In the genomic region with DNA sequence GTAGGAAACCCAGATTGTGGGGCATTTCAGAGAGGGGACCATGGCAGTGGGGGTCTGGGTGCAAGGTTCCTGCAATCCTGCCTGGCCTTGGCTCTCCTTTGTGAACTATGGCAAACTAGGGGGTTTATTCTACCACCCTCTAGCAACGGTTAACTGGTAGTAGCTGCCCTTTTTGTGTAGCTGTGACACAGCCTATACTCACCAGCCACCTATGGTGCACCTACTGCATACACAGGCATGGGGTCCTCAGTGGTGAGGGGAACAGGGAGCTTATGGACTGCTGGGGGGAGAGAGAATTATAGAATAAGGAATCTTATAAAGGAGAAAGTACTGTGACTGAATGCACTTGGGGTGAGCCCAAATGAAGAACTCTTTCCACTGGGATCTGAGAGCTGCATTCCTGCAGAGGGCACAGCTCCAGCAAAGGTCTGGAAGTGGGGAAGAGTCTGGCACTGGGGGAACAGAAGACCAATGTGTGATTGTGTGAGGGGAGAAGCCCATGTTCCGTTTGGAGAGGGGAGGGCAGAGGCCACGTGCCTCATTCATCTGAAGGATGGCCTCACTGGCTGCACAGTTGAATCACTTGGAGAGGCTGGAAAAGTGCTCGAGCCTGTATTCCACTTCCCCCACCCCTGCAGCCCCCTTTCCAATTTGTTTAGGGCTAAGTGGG, we compare ENCODE assay signal across 17 cellular contexts. TPM values are rescaled to one million over a fixed set of nuclear protein-coding genes. Genes with fewer than 3 reads are reported as not detected.
DNase-seq lines count a peak whose midpoint lies in the region; ATAC-seq, FAIRE-seq and TF ChIP-seq lines count a peak whose summit lies in the region.
"Had no signal": no experiment of that assay in that cellular context is flagged by ENCODE, and none has a peak within 500 bp of the region (broad histone marks: within the 10 kb centered on the region; RNA-seq: fewer than 3 reads in every experiment).

No MANE protein-coding gene starts in this region.

- H3K4me3 ChIP-seq in esophagus muscularis mucosa (peak overlapping the region; percentile 51 to 68 (median 62)), skeletal muscle satellite cell (ENCODE audit: low read length) (no peak overlapping the region)
- H3K4me3 ChIP-seq: GM12878 had no signal

- H3K9me3 ChIP-seq in esophagus muscularis mucosa (peaks cover 0 to 7% (median 6%) of the 10 kb centered on the region in 4 donors), skeletal muscle satellite cell (replicated peaks; ENCODE audit: low read length) (no peaks in the 10 kb centered on the region)

- peaks cover 25% of the 10 kb centered on the region for H3K4me1 Mint-ChIP-seq in T-helper 1 cell treated with Interleukin-12 subunit alpha and Interleukin-12 subunit beta and Interleukin-4 antibody, amounts not matched to agents 30 μg/mL and 1 μg/mL, for 36 hours (ENCODE audit: low read depth)
- peaks cover 21% of the 10 kb centered on the region for H3K4me1 Mint-ChIP-seq in activated CD8-positive, alpha-beta T cell treated with anti-CD3 and anti-CD28 coated beads for 36 hours (ENCODE audit: low read depth)

- no peaks in the 10 kb centered on the region for H3K27me3 ChIP-seq in esophagus muscularis mucosa
- H3K27me3 ChIP-seq in skeletal muscle satellite cell (ENCODE audit: control insufficient read depth, insufficient read depth, low read length), result no peaks in the 10 kb centered on the region

- no peaks in the 10 kb centered on the region for H3K36me3 ChIP-seq in esophagus muscularis mucosa
- H3K36me3 ChIP-seq in skeletal muscle satellite cell (ENCODE audit: insufficient read depth, low read length), result no peaks in the 10 kb centered on the region

- peak overlapping the region; percentile 54 for H3K4me3 Mint-ChIP-seq in T-helper 1 cell treated with Interleukin-12 subunit alpha and Interleukin-12 subunit beta and Interleukin-4 antibody, amounts not matched to agents 30 μg/mL and 1 μg/mL, for 36 hours
- H3K4me3 Mint-ChIP-seq in activated CD8-positive, alpha-beta T cell treated with anti-CD3 and anti-CD28 coated beads for 36 hours, result peak overlapping the region; percentile 86

- no peak overlapping the region for H3K27ac Mint-ChIP-seq in T-helper 1 cell treated with Interleukin-12 subunit alpha and Interleukin-12 subunit beta and Interleukin-4 antibody, amounts not matched to agents 30 μg/mL and 1 μg/mL, for 36 hours
- no peak overlapping the region for H3K27ac Mint-ChIP-seq in activated CD8-positive, alpha-beta T cell treated with anti-CD3 and anti-CD28 coated beads for 36 hours
- H3K27ac Mint-ChIP-seq: activated naive CD4-positive, alpha-beta T cell treated with anti-CD3 and anti-CD28 coated beads, Interleukin-2, amount 50 U/mL, for 72 hours had no signal

- H3K27me3 Mint-ChIP-seq in T-helper 1 cell treated with Interleukin-12 subunit alpha and Interleukin-12 subunit beta and Interleukin-4 antibody, amounts not matched to agents 30 μg/mL and 1 μg/mL, for 36 hours (ENCODE audit: low read depth), result peaks cover 8% of the 10 kb centered on the region
- H3K27me3 Mint-ChIP-seq in activated CD8-positive, alpha-beta T cell treated with anti-CD3 and anti-CD28 coated beads for 36 hours, result no peaks in the 10 kb centered on the region

- POLR2A ChIA-PET in activated CD8-positive, alpha-beta T cell treated with anti-CD3 and anti-CD28 coated beads for 36 hours (lab: Charles Lee), result interaction anchor here (0.8 to 1.4 kb wide), 5 partner anchors 8 to 305 kb away, joined by 3 to 4 read pairs (median 4); partner anchors contain the start of gene NLRC5

- no peak for TF ChIP-seq CTCF in activated CD8-positive, alpha-beta T cell treated with anti-CD3 and anti-CD28 coated beads for 36 hours (IDR thresholded peaks at IDR 0.05)
- TF ChIP-seq CTCF in esophagus muscularis mucosa (IDR thresholded peaks at IDR 0.05) (no peak), D721Med (IDR thresholded peaks at IDR 0.05; ENCODE audit: insufficient read depth, missing control alignments) (no peak)

- intact Hi-C loops in activated CD8-positive, alpha-beta T cell treated with anti-CD3 and anti-CD28 coated beads for 36 hours (cut with micrococcal nuclease), result loop anchor here (5.0 kb wide), 1 partner anchor 72 kb away; no protein-coding TSS in a partner anchor
- intact Hi-C loops in esophagus muscularis mucosa (cut with DNase I), result loop anchor here (5.0 kb wide), 1 partner anchor 47 kb away; the partner anchor contains the start of gene MT1A

- H3K9ac ChIP-seq in skeletal muscle satellite cell (ENCODE audit: low read depth, low read length), result no peak overlapping the region

- ATAC-seq in activated CD8-positive, alpha-beta T cell treated with anti-CD3 and anti-CD28 coated beads for 36 hours, result no peak
- ATAC-seq: activated naive CD4-positive, alpha-beta T cell treated with anti-CD3 and anti-CD28 coated beads, Interleukin-2, amount 50 U/mL, for 72 hours; GM12878 had no signal

- DNase-seq in T-helper 1 cell (no peak), esophagus muscularis mucosa (ENCODE audit: extremely low spot score) (no peak), GF-D8 (lab: John Stamatoyannopoulos, UW) (no peak), D721Med (ENCODE audit: insufficient read length, low spot score) (no peak)
- DNase-seq in activated CD8-positive, alpha-beta T cell treated with anti-CD3 and anti-CD28 coated beads for 36 hours, result no peak
- DNase-seq in stimulated activated CD4-positive, alpha-beta T cell treated with anti-CD3 and anti-CD28 coated beads, Interleukin-15, amount 100 ng/mL, for 24 hours, result no peak
- DNase-seq: 8988T; activated CD4-positive, CD25-positive, alpha-beta regulatory T cell treated with anti-CD3 and anti-CD28 coated beads, Interleukin-2, amount 50 U/mL, for 72 hours; NCI-H1417; NCI-H524; SHP77 had no signal

- CTCF ChIA-PET in activated CD8-positive, alpha-beta T cell treated with anti-CD3 and anti-CD28 coated beads for 36 hours (lab: Charles Lee), result interaction anchor here (1.0 to 2.4 kb wide), 5 partner anchors 14 to 107 kb away, joined by 3 to 17 read pairs (median 5); no protein-coding TSS in a partner anchor

- peaks cover 3% of the 10 kb centered on the region for H3K9me3 Mint-ChIP-seq in T-helper 1 cell treated with Interleukin-12 subunit alpha and Interleukin-12 subunit beta and Interleukin-4 antibody, amounts not matched to agents 30 μg/mL and 1 μg/mL, for 36 hours
- H3K9me3 Mint-ChIP-seq in activated CD8-positive, alpha-beta T cell treated with anti-CD3 and anti-CD28 coated beads for 36 hours, result no peaks in the 10 kb centered on the region
- H3K9me3 Mint-ChIP-seq: activated naive CD4-positive, alpha-beta T cell treated with anti-CD3 and anti-CD28 coated beads, Interleukin-2, amount 50 U/mL, for 72 hours had no signal

- no peak for FAIRE-seq in D721Med (lab: Jason Lieb, UNC)
- FAIRE-seq: GM12878, GM19239 had no signal

- peak overlapping the region; percentile 87 for H3K4me2 ChIP-seq in skeletal muscle satellite cell (ENCODE audit: low read length)

- H3K27ac ChIP-seq in esophagus muscularis mucosa (replicated peaks in 1 of 4), result peak overlapping the region; percentile 67 to 86 (median 84)

- peaks cover 19% of the 10 kb centered on the region for H3K36me3 Mint-ChIP-seq in T-helper 1 cell treated with Interleukin-12 subunit alpha and Interleukin-12 subunit beta and Interleukin-4 antibody, amounts not matched to agents 30 μg/mL and 1 μg/mL, for 36 hours (ENCODE audit: low read depth)
- H3K36me3 Mint-ChIP-seq in activated CD8-positive, alpha-beta T cell treated with anti-CD3 and anti-CD28 coated beads for 36 hours (ENCODE audit: low read depth), result peaks cover 12% of the 10 kb centered on the region

- WGBS in esophagus muscularis mucosa, result 61% methylated on average over 4 of the region's 4 CpGs

- H3K4me1 ChIP-seq in esophagus muscularis mucosa, result peaks cover 35 to 50% (median 42%) of the 10 kb centered on the region in 4 donors
- H3K4me1 ChIP-seq in skeletal muscle satellite cell (ENCODE audit: control insufficient read depth, insufficient read depth, low read length), result peaks cover 32% of the 10 kb centered on the region

- no peak for TF ChIP-seq EP300 in esophagus muscularis mucosa (IDR thresholded peaks at IDR 0.05)

- TF ChIP-seq POLR2A in esophagus muscularis mucosa (IDR thresholded peaks at IDR 0.05; ENCODE audit: low read depth), result no peak

RNA-seq across cellular contexts. Expression of gene MT1X, which starts 2.1 kb away (rescaled TPM):
- total RNA-seq in activated CD8-positive, alpha-beta T cell treated with anti-CD3 and anti-CD28 coated beads for 36 hours, result 10 to 100 TPM; 52.5 to 54.2 TPM
- 1,000 to 10,000 TPM in 1 of 4 donors, 100 to 1,000 TPM in 3; 283 to 1,221 (median 512) TPM for total RNA-seq in esophagus muscularis mucosa
- 257 and 372 TPM in 2 replicates for total RNA-seq in skeletal muscle satellite cell (2012; rRNA removed)

RNA-seq across cellular contexts. Expression of gene MT1H, which starts 14.8 kb away (rescaled TPM):
- total RNA-seq in activated CD8-positive, alpha-beta T cell treated with anti-CD3 and anti-CD28 coated beads for 36 hours, result 1 to 10 TPM; 2.3 to 2.7 TPM
- total RNA-seq in esophagus muscularis mucosa, result not detected
- not detected in 2 replicates for total RNA-seq in skeletal muscle satellite cell (2012; rRNA removed)
- total RNA-seq: activated naive CD4-positive, alpha-beta T cell treated with anti-CD3 and anti-CD28 coated beads, Interleukin-2, amount 50 U/mL, for 72 hours; dermis microvascular lymphatic vessel endothelial cell had no signal

RNA-seq across cellular contexts. Expression of gene MT1G, which starts 16.5 kb away (rescaled TPM):
- total RNA-seq in activated CD8-positive, alpha-beta T cell treated with anti-CD3 and anti-CD28 coated beads for 36 hours, result 10 to 100 TPM; 35.9 to 39.0 TPM
- total RNA-seq in esophagus muscularis mucosa, result 10 to 100 TPM in 2 of 4 donors, 1 to 10 TPM in 1, not detected in 1; 4.9 to 59.0 (median 19.0) TPM
- not detected in 2 replicates for total RNA-seq in skeletal muscle satellite cell (2012; rRNA removed)
- total RNA-seq: dermis microvascular lymphatic vessel endothelial cell had no signal

RNA-seq across cellular contexts. Expression of gene MT1F, which starts 26.6 kb away (rescaled TPM):
- 1 to 10 TPM; 7.7 to 9.0 TPM for total RNA-seq in activated CD8-positive, alpha-beta T cell treated with anti-CD3 and anti-CD28 coated beads for 36 hours
- total RNA-seq in esophagus muscularis mucosa, result 1 to 10 TPM; 2.1 to 7.1 (median 5.0) TPM
- total RNA-seq in skeletal muscle satellite cell (2012; rRNA removed), result not detected in 2 replicates

RNA-seq across cellular contexts. Expression of gene MT1B, which starts 32.7 kb away (rescaled TPM):
- not detected for total RNA-seq in activated CD8-positive, alpha-beta T cell treated with anti-CD3 and anti-CD28 coated beads for 36 hours
- not detected for total RNA-seq in esophagus muscularis mucosa
- total RNA-seq in skeletal muscle satellite cell (2012; rRNA removed), result not detected in 2 replicates
- total RNA-seq: activated naive CD4-positive, alpha-beta T cell treated with anti-CD3 and anti-CD28 coated beads, Interleukin-2, amount 50 U/mL, for 72 hours; dermis microvascular lymphatic vessel endothelial cell; GM12878 had no signal

Comparison
In these comparisons a context has a peak if more than half of its experiments do, and no peak if none do; other contexts are left out.
1. RNA of gene MT1X, which starts 2.1 kb away (total RNA-seq): 283 to 1,221 TPM in esophagus muscularis mucosa; 52.5 to 54.2 TPM in activated CD8-positive, alpha-beta T cell treated with anti-CD3 and anti-CD28 coated beads for 36 hours; every median in the first group is over 4 times any median in the second.